In genomic region chr2:8531481-8531880, GRCh38 we compare ENCODE assay signal across 19 cellular contexts.
DNase-seq lines count a peak whose midpoint lies in the region; ATAC-seq and TF ChIP-seq lines count a peak whose summit lies in the region.
"Had no signal": no experiment of that assay in that cellular context is flagged by ENCODE, and none has a peak within 500 bp of the region (broad histone marks: within the 10 kb centered on the region; RNA-seq: fewer than 3 reads in every experiment).

No MANE protein-coding gene starts in this region.

- peak overlapping the region; percentile 6 for H3K27ac Mint-ChIP-seq in dendritic cell treated with granulocyte-macrophage colony-stimulating factor and Interleukin-4, amounts not matched to agents 40 ng/mL and 50 ng/mL, for 4 days
- no peak overlapping the region for H3K27ac Mint-ChIP-seq in activated naive CD4-positive, alpha-beta T cell treated with anti-CD3 and anti-CD28 coated beads, Interleukin-2, amount 10 ng/mL, durations not matched to agents 7 days and 5 days
- H3K27ac Mint-ChIP-seq: CD4-positive, alpha-beta T cell; CD8-positive, alpha-beta memory T cell; GM23338 had no signal

- no peak overlapping the region for H3K4me3 Mint-ChIP-seq in dendritic cell treated with granulocyte-macrophage colony-stimulating factor and Interleukin-4, amounts not matched to agents 40 ng/mL and 50 ng/mL, for 4 days
- no peak overlapping the region for H3K4me3 Mint-ChIP-seq in activated naive CD4-positive, alpha-beta T cell treated with anti-CD3 and anti-CD28 coated beads, Interleukin-2, amount 10 ng/mL, durations not matched to agents 7 days and 5 days
- H3K4me3 Mint-ChIP-seq in activated T-cell treated with anti-CD3 and anti-CD28 coated beads, Interleukin-2, amount 50 U/mL, for 4 hours = no peak overlapping the region
- H3K4me3 Mint-ChIP-seq: CD14-positive monocyte; CD4-positive, alpha-beta T cell; CD8-positive, alpha-beta memory T cell; GM23338 had no signal

- no peak for ATAC-seq in activated T-cell treated with anti-CD3 and anti-CD28 coated beads, Interleukin-2, amount 50 U/mL, for 4 hours
- ATAC-seq: GM12878, GM23338 had no signal

- H3K4me1 Mint-ChIP-seq in dendritic cell treated with granulocyte-macrophage colony-stimulating factor and Interleukin-4, amounts not matched to agents 40 ng/mL and 50 ng/mL, for 4 days (ENCODE audit: low read depth) = peaks cover 69% of the 10 kb centered on the region
- H3K4me1 Mint-ChIP-seq in activated naive CD4-positive, alpha-beta T cell treated with anti-CD3 and anti-CD28 coated beads, Interleukin-2, amount 10 ng/mL, durations not matched to agents 7 days and 5 days = peaks cover 8% of the 10 kb centered on the region
- peaks cover 10% of the 10 kb centered on the region for H3K4me1 Mint-ChIP-seq in activated T-cell treated with anti-CD3 and anti-CD28 coated beads, Interleukin-2, amount 50 U/mL, for 4 hours (ENCODE audit: low read depth)

- H4K20me1 ChIP-seq in OCI-LY1 (ENCODE audit: insufficient read depth, low read length) = no peaks in the 10 kb centered on the region
- H4K20me1 ChIP-seq: BLaER1 treated with 17β-estradiol and CSF1 and Interleukin-3, amounts not matched to agents 10 nM and 100 nM had no signal

- H3F3A ChIP-seq in OCI-LY1 (ENCODE audit: insufficient read depth, low read length) = no peaks in the 10 kb centered on the region; the same call in 1 of the 2 replicates

- no peak overlapping the region for H2AFZ ChIP-seq in OCI-LY1 (ENCODE audit: low read length)
- H2AFZ ChIP-seq in parathyroid adenoma = no peak overlapping the region
- H2AFZ ChIP-seq: GM23338 had no signal

- H3K4me1 ChIP-seq in HEK293 (ENCODE audit: control insufficient read depth, insufficient read depth, low read length) (no peaks in the 10 kb centered on the region), OCI-LY1 (ENCODE audit: insufficient read depth, low read length, severe bottlenecking) (peaks cover 68% of the 10 kb centered on the region), parathyroid adenoma (peaks cover 95% of the 10 kb centered on the region)
- H3K4me1 ChIP-seq: HAP-1 had no signal

- H3K27me3 ChIP-seq in OCI-LY1 (ENCODE audit: insufficient read depth, low read length) (no peaks in the 10 kb centered on the region), parathyroid adenoma (ENCODE audit: control insufficient read depth, insufficient read depth, low read length) (no peaks in the 10 kb centered on the region)
- H3K27me3 ChIP-seq: BE2C; BLaER1 treated with 17β-estradiol and CSF1 and Interleukin-3, amounts not matched to agents 10 nM and 100 nM had no signal

- H3K4me2 ChIP-seq in OCI-LY1 (ENCODE audit: low read length) = no peak overlapping the region
- no peak overlapping the region for H3K4me2 ChIP-seq in parathyroid adenoma (ENCODE audit: low read length)
- H3K4me2 ChIP-seq: BLaER1 treated with 17β-estradiol and CSF1 and Interleukin-3, amounts not matched to agents 10 nM and 100 nM; GM23338 had no signal

- H3K36me3 Mint-ChIP-seq in dendritic cell treated with granulocyte-macrophage colony-stimulating factor and Interleukin-4, amounts not matched to agents 40 ng/mL and 50 ng/mL, for 4 days (ENCODE audit: low read depth) = peaks cover 7% of the 10 kb centered on the region
- H3K36me3 Mint-ChIP-seq in activated naive CD4-positive, alpha-beta T cell treated with anti-CD3 and anti-CD28 coated beads, Interleukin-2, amount 10 ng/mL, durations not matched to agents 7 days and 5 days = peaks cover 9% of the 10 kb centered on the region
- peaks cover 4% of the 10 kb centered on the region for H3K36me3 Mint-ChIP-seq in activated T-cell treated with anti-CD3 and anti-CD28 coated beads, Interleukin-2, amount 50 U/mL, for 4 hours (ENCODE audit: insufficient read depth)

- no peaks in the 10 kb centered on the region; the same call in 1 of the 2 replicates for H3K9me3 ChIP-seq in HEK293 (ENCODE audit: control insufficient read depth, insufficient read depth, low read depth, low read length)
- peaks cover 9% of the 10 kb centered on the region for H3K9me3 ChIP-seq in OCI-LY1 (ENCODE audit: low read length)
- no peaks in the 10 kb centered on the region for H3K9me3 ChIP-seq in parathyroid adenoma (ENCODE audit: control insufficient read depth, low read length)

- no peak for TF ChIP-seq CTCF in HEK293 (tag by site-specific recombination; IDR thresholded peaks at IDR 0.05)
- TF ChIP-seq CTCF in OCI-LY1 (IDR thresholded peaks at IDR 0.05; ENCODE audit: low read length) = no peak
- no peak for TF ChIP-seq CTCF in parathyroid adenoma (IDR thresholded peaks at IDR 0.05)

- no peak overlapping the region for H3K27ac ChIP-seq in HEK293 (ENCODE audit: extremely low read depth, low read depth, low read length)
- H3K27ac ChIP-seq in OCI-LY1 (ENCODE audit: low read depth, low read length, poor library complexity, severe bottlenecking) = peak overlapping the region; percentile 97
- H3K27ac ChIP-seq in parathyroid adenoma = peak overlapping the region; percentile 100

- H3K79me2 ChIP-seq in OCI-LY1 (ENCODE audit: insufficient read depth, low read length) = no peaks in the 10 kb centered on the region
- peaks cover 11% of the 10 kb centered on the region for H3K79me2 ChIP-seq in parathyroid adenoma

- no peak overlapping the region for H3K4me3 ChIP-seq in HEK293 (ENCODE audit: low read depth, low read length)
- no peak overlapping the region for H3K4me3 ChIP-seq in OCI-LY1 (ENCODE audit: low read depth, low read length, poor library complexity, severe bottlenecking)
- H3K4me3 ChIP-seq in parathyroid adenoma (ENCODE audit: low read depth, low read length) = no peak overlapping the region
- H3K4me3 ChIP-seq: BLaER1 treated with 17β-estradiol and CSF1 and Interleukin-3, amounts not matched to agents 10 nM and 100 nM; GM12878; GM23338; HAP-1 had no signal

- CTCF ChIA-PET in HEK293 (lab: Yijun Ruan, JAX) = interaction anchor here (0.6 to 1.3 kb wide), 2 partner anchors 28 to 1652 kb away, joined by 3 to 4 read pairs; no protein-coding TSS in a partner anchor
- CTCF ChIA-PET in activated naive CD4-positive, alpha-beta T cell treated with anti-CD3 and anti-CD28 coated beads, Interleukin-2, amount 10 ng/mL, durations not matched to agents 7 days and 5 days (lab: Charles Lee) = no interaction called here

- intact Hi-C loops in dendritic cell treated with granulocyte-macrophage colony-stimulating factor and Interleukin-4, amounts not matched to agents 40 ng/mL and 50 ng/mL, for 4 days (cut with micrococcal nuclease) = no loop called here

- no peaks in the 10 kb centered on the region for H3K36me3 ChIP-seq in HEK293 (ENCODE audit: control insufficient read depth in 2 of 2, insufficient read depth in 1 of 2, low read length in 2 of 2)
- peaks cover 13% of the 10 kb centered on the region for H3K36me3 ChIP-seq in OCI-LY1 (ENCODE audit: insufficient read depth, low read length)
- no peaks in the 10 kb centered on the region for H3K36me3 ChIP-seq in parathyroid adenoma (ENCODE audit: control insufficient read depth, insufficient read depth, low read length)
- H3K36me3 ChIP-seq: BE2C, HAP-1 had no signal

- H3K9me2 ChIP-seq in OCI-LY1 (ENCODE audit: low read depth, low read length) = no peaks in the 10 kb centered on the region

- no peak for DNase-seq in activated naive CD4-positive, alpha-beta T cell treated with anti-CD3 and anti-CD28 coated beads, Interleukin-2, amount 10 ng/mL, durations not matched to agents 7 days and 5 days
- no peak for DNase-seq in NCI-H446 treated with DMSO at 0.1 percent for 48 hours (lab: John Stamatoyannopoulos, UW)
- no peak for DNase-seq in activated T-cell treated with anti-CD3 and anti-CD28 coated beads, Interleukin-2, amount 50 U/mL, for 4 hours
- DNase-seq: BE2C; CD4-positive, alpha-beta T cell; CD8-positive, alpha-beta memory T cell; DMS 273 treated with DMSO at 0.1 percent for 48 hours; DMS79; EL; GDM1 had no signal

- H3K9me3 Mint-ChIP-seq in dendritic cell treated with granulocyte-macrophage colony-stimulating factor and Interleukin-4, amounts not matched to agents 40 ng/mL and 50 ng/mL, for 4 days = peaks cover 22% of the 10 kb centered on the region
- peaks cover 23% of the 10 kb centered on the region for H3K9me3 Mint-ChIP-seq in activated naive CD4-positive, alpha-beta T cell treated with anti-CD3 and anti-CD28 coated beads, Interleukin-2, amount 10 ng/mL, durations not matched to agents 7 days and 5 days
- peaks cover 15% of the 10 kb centered on the region for H3K9me3 Mint-ChIP-seq in activated T-cell treated with anti-CD3 and anti-CD28 coated beads, Interleukin-2, amount 50 U/mL, for 4 hours

- POLR2A ChIA-PET in HEK293 (lab: Yijun Ruan, JAX) = no interaction called here

- H3K9ac ChIP-seq in OCI-LY1 (ENCODE audit: low read length) (no peak overlapping the region), parathyroid adenoma (no peak overlapping the region)
- H3K9ac ChIP-seq: BLaER1 treated with 17β-estradiol and CSF1 and Interleukin-3, amounts not matched to agents 10 nM and 100 nM had no signal

- peaks cover 3% of the 10 kb centered on the region for H3K27me3 Mint-ChIP-seq in dendritic cell treated with granulocyte-macrophage colony-stimulating factor and Interleukin-4, amounts not matched to agents 40 ng/mL and 50 ng/mL, for 4 days
- peaks cover 10% of the 10 kb centered on the region for H3K27me3 Mint-ChIP-seq in activated naive CD4-positive, alpha-beta T cell treated with anti-CD3 and anti-CD28 coated beads, Interleukin-2, amount 10 ng/mL, durations not matched to agents 7 days and 5 days
- H3K27me3 Mint-ChIP-seq in activated T-cell treated with anti-CD3 and anti-CD28 coated beads, Interleukin-2, amount 50 U/mL, for 4 hours (ENCODE audit: low read depth) = no peaks in the 10 kb centered on the region
- H3K27me3 Mint-ChIP-seq: CD4-positive, alpha-beta T cell had no signal

TF ChIP-seq in HEK293, 187 proteins besides CTCF, POLR2A, EP300 and RAD21:
- TF ChIP-seq ZNF639 (tag by site-specific recombination; IDR thresholded peaks at IDR 0.05) (no peak), SETDB1 (IDR thresholded peaks at IDR 0.05; ENCODE audit: insufficient read length, low read length) (peak; percentile 57), GLI4 (tag by site-specific recombination; IDR thresholded peaks at IDR 0.05) (no peak), ZNF211 (tag by site-specific recombination; IDR thresholded peaks at IDR 0.05; ENCODE audit: low read depth) (no peak), ZNF664 (tag by site-specific recombination; IDR thresholded peaks at IDR 0.05) (no peak)
